ENCODE assay signal across 9 cellular contexts in the genomic region with DNA sequence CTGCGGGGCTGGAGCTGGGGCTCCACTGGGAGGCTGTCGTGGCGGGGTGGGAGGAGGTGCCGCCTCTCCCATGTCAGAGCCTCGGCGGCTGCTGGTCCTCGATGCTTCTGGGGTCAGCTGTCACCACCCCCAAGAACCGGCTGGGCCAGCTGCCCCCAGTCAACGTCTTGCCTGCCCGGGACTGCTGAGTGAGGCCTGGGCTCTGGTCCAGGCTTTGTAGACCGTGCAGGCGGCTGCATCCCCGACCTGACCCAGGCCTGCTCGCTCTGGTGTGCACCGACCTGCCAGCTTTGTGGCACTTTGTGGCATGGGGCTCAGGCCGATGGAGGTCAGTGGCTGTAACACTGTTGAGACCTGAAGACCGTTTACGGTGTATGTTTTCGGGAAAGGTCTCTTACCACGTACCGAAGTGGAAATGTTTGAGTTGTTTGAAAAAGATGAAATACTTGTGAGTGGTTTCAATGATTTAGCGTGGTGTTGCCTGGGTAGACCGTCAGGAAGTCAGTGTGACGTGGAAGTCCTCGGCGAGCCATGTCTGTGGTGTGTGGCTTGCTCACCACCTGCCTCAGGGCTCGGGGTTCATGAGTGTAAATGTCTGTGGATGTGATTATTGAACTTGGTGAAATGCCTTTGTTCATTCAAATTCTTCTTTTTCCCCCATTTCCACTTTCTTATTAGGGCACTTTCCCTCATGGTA. TPM values are rescaled to one million over a fixed set of nuclear protein-coding genes. Genes with fewer than 3 reads are reported as not detected.
A peak's percentile ranks its signal among the peaks of the same experiment; 100 is the strongest.
DNase-seq lines count a peak whose midpoint lies in the region; ATAC-seq and TF ChIP-seq lines count a peak whose summit lies in the region.
"Had no signal": no experiment of that assay in that cellular context is flagged by ENCODE, and none has a peak within 500 bp of the region (broad histone marks: within the 10 kb centered on the region; RNA-seq: fewer than 3 reads in every experiment).

No MANE protein-coding gene starts in this region.

- no peak for ATAC-seq in GM19324 (IDR thresholded peaks at IDR 0.05; ENCODE audit: low FRiP score, unreplicated experiment)

- H3K9me3 ChIP-seq in Peyer's patch, result no peaks in the 10 kb centered on the region

- peak in 2 of 3 donors; percentile 64 to 88 for DNase-seq in Peyer's patch
- DNase-seq in activated T-helper 1 cell treated with Interleukin-2 at 50 U/mL for 16 hours (ENCODE audit: low read depth), result peak; percentile 68
- DNase-seq in immature natural killer cell, result peak; percentile 91
- peak; percentile 54 to 61 for DNase-seq in stimulated activated CD8-positive, alpha-beta memory T cell treated with anti-CD3 and anti-CD28 coated beads, Interleukin-2, amount 100 ng/mL, for 1 hour (ENCODE audit: low read depth in 2 of 2)
- no peak for DNase-seq in NCI-H146 (lab: John Stamatoyannopoulos, UW)
- no peak for DNase-seq in hippocampal formation (lab: John Stamatoyannopoulos, UW)
- no peak for DNase-seq in NCI-H446 (lab: John Stamatoyannopoulos, UW)
- DNase-seq: H7 had no signal

- no peaks in the 10 kb centered on the region for H3K36me3 ChIP-seq in Peyer's patch

- TF ChIP-seq CTCF in Peyer's patch (IDR thresholded peaks at IDR 0.05), result no peak

- no peak for TF ChIP-seq POLR2A in Peyer's patch (IDR thresholded peaks at IDR 0.05)

- H3K4me1 Mint-ChIP-seq in immature natural killer cell, result peaks cover 33 to 36% of the 10 kb centered on the region in 2 donors

- peak overlapping the region in 3 of 4 donors; percentile 56 to 66 (median 64) for H3K27ac ChIP-seq in Peyer's patch

- H3K27me3 ChIP-seq in Peyer's patch, result no peaks in the 10 kb centered on the region

- peak overlapping the region; percentile 65 to 82 (median 71) for H3K4me3 Mint-ChIP-seq in immature natural killer cell

- H3K9me3 Mint-ChIP-seq in immature natural killer cell, result peaks cover 0 to 2% (median 0%) of the 10 kb centered on the region in 6 donors

- peaks cover 0 to 7% (median 3%) of the 10 kb centered on the region in 4 donors for H3K4me1 ChIP-seq in Peyer's patch

- peak overlapping the region; percentile 92 to 98 (median 96) for H3K27ac Mint-ChIP-seq in immature natural killer cell

- no peak overlapping the region for H3K4me3 ChIP-seq in Peyer's patch

- H3K36me3 Mint-ChIP-seq in immature natural killer cell, result peaks cover 12 to 38% (median 38%) of the 10 kb centered on the region in 3 donors

- peaks cover 8 to 17% (median 11%) of the 10 kb centered on the region in 3 donors for H3K27me3 Mint-ChIP-seq in immature natural killer cell (ENCODE audit: low read depth in 3 of 3)

RNA-seq across cellular contexts. Expression of a gene that starts 53.2 kb away (rescaled TPM):
- total RNA-seq in Peyer's patch, result not detected
- under 1 TPM in 1 of 3 donors, not detected in 2; 0.11 TPM for polyA plus RNA-seq in immature natural killer cell
- total RNA-seq: H7 had no signal

Comparison
In these comparisons a context has a peak if more than half of its experiments do, and no peak if none do; other contexts are left out.
1. DNase-seq: peak in Peyer's patch (2 of 3), activated T-helper 1 cell treated with Interleukin-2 at 50 U/mL for 16 hours (single experiment), immature natural killer cell (3 of 3) and stimulated activated CD8-positive, alpha-beta memory T cell treated with anti-CD3 and anti-CD28 coated beads, Interleukin-2, amount 100 ng/mL, for 1 hour (2 of 2); none in NCI-H146 (single experiment), hippocampal formation (0 of 2) and NCI-H446 (0 of 2).